Comparison of ENCODE assay signal across 1 cellular context in the genomic region with DNA sequence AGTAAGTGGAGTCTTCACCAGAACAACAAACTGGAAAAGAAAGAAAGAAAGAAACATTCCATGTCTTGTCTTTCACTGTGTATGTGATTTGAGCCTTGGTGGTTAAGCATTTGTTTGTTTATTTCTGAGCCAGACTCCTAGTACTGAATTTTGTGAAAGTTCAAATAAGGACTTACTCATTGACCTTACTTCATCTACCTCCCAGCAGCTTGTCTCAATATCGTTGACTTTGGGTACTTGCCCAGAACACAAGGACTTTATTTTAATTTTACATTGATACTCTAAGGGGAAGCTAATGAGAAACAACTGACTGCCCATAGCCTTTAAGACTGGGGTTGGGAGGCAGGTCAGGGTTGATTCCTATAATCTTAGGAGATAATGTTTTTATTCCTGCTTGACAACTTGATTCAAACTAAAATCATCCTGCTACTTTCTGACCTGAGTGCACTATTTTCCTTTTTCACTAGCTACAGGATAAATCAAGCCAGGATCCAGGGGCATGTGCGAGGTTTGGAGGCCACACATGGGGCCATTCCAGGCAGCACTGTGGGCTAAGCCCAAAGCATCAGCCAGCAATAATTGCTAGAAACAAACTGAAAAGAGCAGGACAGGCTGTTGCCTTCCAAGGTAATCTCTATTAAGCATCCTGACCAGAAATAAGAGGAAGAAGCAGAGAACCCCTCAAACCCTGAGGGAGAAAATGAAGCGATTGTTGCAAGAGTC.
TF ChIP-seq lines count a peak whose summit lies in the region.

No MANE protein-coding gene starts in this region.

TF ChIP-seq in IMR-90, 13 proteins besides CTCF, POLR2A, EP300 and RAD21 (continued from another document):
- peak; percentile 37; the same call in 1 of the 2 replicates for TF ChIP-seq FOS (IDR thresholded peaks at IDR 0.05; ENCODE audit: low read depth, low read length)
